14 cellular contexts compared by ENCODE assay signal in genomic region chr15:86735244-86736040, GRCh38.
DNase-seq lines count a peak whose midpoint lies in the region; ATAC-seq and TF ChIP-seq lines count a peak whose summit lies in the region.
"Had no signal": no experiment of that assay in that cellular context is flagged by ENCODE, and none has a peak within 500 bp of the region (broad histone marks: within the 10 kb centered on the region; RNA-seq: fewer than 3 reads in every experiment).

No MANE protein-coding gene starts in this region.

- no peak overlapping the region for H2BK15ac ChIP-seq in IMR-90 (ENCODE audit: low read depth, low read length)

- dilution Hi-C loops in IMR-90 (cut with HindIII; ENCODE audit: low sequenced_read_pairs, unreplicated experiment) = no loop called here

- no peak overlapping the region for H2AK5ac ChIP-seq in IMR-90 (ENCODE audit: low read depth, low read length)

- H2BK120ac ChIP-seq in IMR-90 (ENCODE audit: low read depth, low read length) = no peak overlapping the region

- H3K4ac ChIP-seq in IMR-90 (ENCODE audit: low read depth, low read length) = no peak overlapping the region

- no peak overlapping the region for H3K14ac ChIP-seq in IMR-90 (replicated peaks; ENCODE audit: low read depth, low read length)

- H3K27ac ChIP-seq in IMR-90 (ENCODE audit: insufficient read depth, low read length) = no peak overlapping the region
- H3K27ac ChIP-seq in left lung = no peak overlapping the region
- H3K27ac ChIP-seq in adrenal gland = no peak overlapping the region
- H3K27ac ChIP-seq: SJCRH30 had no signal

- TF ChIP-seq RAD21 in IMR-90 (IDR thresholded peaks at IDR 0.05; ENCODE audit: low read length) = no peak

- CTCF ChIA-PET in IMR-90 (lab: Yijun Ruan, JAX) = no interaction called here

- no peak for DNase-seq in IMR-90
- peak; percentile 90 for DNase-seq in NCI-H146 treated with DMSO at 0.1 percent for 48 hours (lab: John Stamatoyannopoulos, UW; ENCODE audit: unreplicated experiment)
- peak; percentile 16 for DNase-seq in SHP77 treated with DMSO at 0.1 percent for 48 hours (lab: John Stamatoyannopoulos, UW)
- no peak for DNase-seq in left lung
- no peak for DNase-seq in adrenal gland
- DNase-seq in NCI-H82 treated with DMSO at 0.1 percent for 48 hours (lab: John Stamatoyannopoulos, UW; ENCODE audit: unreplicated experiment) = no peak
- DNase-seq: CD8-positive, alpha-beta memory T cell; KG1; NCI-H2081 treated with DMSO at 0.1 percent for 48 hours; NCI-H345; SJCRH30; SW 1271 had no signal

- POLR2A ChIA-PET in IMR-90 (lab: Charles Lee; ENCODE audit: unreplicated experiment) = no interaction called here

- WGBS in IMR-90 (ENCODE audit: extremely low coverage in 2 of 2, insufficient read length in 1 of 2), 2 experiments = 88% methylated on average over 3 of the region's 5 CpGs; no CpG with 5 or more reads in 1 of the 2 experiments
- WGBS in adrenal gland, 4 donors = 78 to 91% (median 83%) methylated on average over 5 of the region's 5 CpGs

- ATAC-seq in IMR-90 (ENCODE audit: low read depth) (no peak), left lung (peak; percentile 34), GM21619 (IDR thresholded peaks at IDR 0.05; ENCODE audit: unreplicated experiment) (no peak), HG02970 (IDR thresholded peaks at IDR 0.05; ENCODE audit: low FRiP score, unreplicated experiment) (no peak)

- in situ Hi-C loops in IMR-90 (cut with MboI; ENCODE audit: low sequenced_read_pairs) = no loop called here

- intact Hi-C loops in IMR-90 (cut with micrococcal nuclease) (no loop called here), left lung (cut with DNase I) (no loop called here), adrenal gland (cut with DNase I) (no loop called here)

- H2BK5ac ChIP-seq in IMR-90 (ENCODE audit: low read depth, low read length, poor library complexity, severe bottlenecking) = no peak overlapping the region

- TF ChIP-seq CTCF in IMR-90 (conservative IDR thresholded peaks at IDR 0.05; ENCODE audit: low read depth, low read length) = no peak
- TF ChIP-seq CTCF in left lung (IDR thresholded peaks at IDR 0.05) = no peak
- no peak for TF ChIP-seq CTCF in adrenal gland (IDR thresholded peaks at IDR 0.05)

- H3K18ac ChIP-seq in IMR-90 (ENCODE audit: low read depth, low read length) = no peak overlapping the region

- H2AFZ ChIP-seq in IMR-90 (replicated peaks; ENCODE audit: low read length, poor library complexity) = no peak overlapping the region

- H3K4me1 ChIP-seq in IMR-90 (ENCODE audit: control insufficient read depth, insufficient read depth, low read length) (no peaks in the 10 kb centered on the region), left lung (no peaks in the 10 kb centered on the region), adrenal gland (replicated peaks in 1 of 2) (no peaks in the 10 kb centered on the region)
- H3K4me1 ChIP-seq: SJCRH30 had no signal

- H3K27me3 ChIP-seq in IMR-90 (ENCODE audit: control insufficient read depth, insufficient read depth, low read length) (no peaks in the 10 kb centered on the region), left lung (no peaks in the 10 kb centered on the region), adrenal gland (no peaks in the 10 kb centered on the region)
- H3K27me3 ChIP-seq: SJCRH30 had no signal

- no peak overlapping the region for H3K56ac ChIP-seq in IMR-90 (ENCODE audit: extremely low read depth, insufficient read depth, low read length)

- no peak overlapping the region for H2BK20ac ChIP-seq in IMR-90 (ENCODE audit: low read depth, low read length)

- H2AK9ac ChIP-seq in IMR-90 (replicated peaks; ENCODE audit: low read depth, low read length, poor library complexity) = no peak overlapping the region

- H4K5ac ChIP-seq in IMR-90 (ENCODE audit: low read depth, low read length) = no peak overlapping the region

- H3K79me1 ChIP-seq in IMR-90 (ENCODE audit: low read depth in 1 of 2, low read length in 2 of 2) = no peaks in the 10 kb centered on the region

- BruUV-seq in IMR-90 (replicated peaks; lab: Mats Ljungman, UMichigan) = no TSS peak

- peaks cover 2% of the 10 kb centered on the region for H3K9me3 ChIP-seq in IMR-90 (ENCODE audit: control insufficient read depth, insufficient read depth, low read length)
- no peaks in the 10 kb centered on the region for H3K9me3 ChIP-seq in left lung
- H3K9me3 ChIP-seq in adrenal gland (replicated peaks in 1 of 3) = no peaks in the 10 kb centered on the region
- H3K9me3 ChIP-seq: SJCRH30 had no signal

- H3K4me3 ChIP-seq in IMR-90 (ENCODE audit: insufficient read depth, low read depth, low read length) (no peak overlapping the region), left lung (no peak overlapping the region), adrenal gland (no peak overlapping the region)
- H3K4me3 ChIP-seq: SJCRH30 had no signal

- H4K8ac ChIP-seq in IMR-90 (ENCODE audit: low read depth in 2 of 2, low read length in 2 of 2) = no peak overlapping the region

- no peaks in the 10 kb centered on the region for H3K36me3 ChIP-seq in IMR-90 (ENCODE audit: control insufficient read depth, insufficient read depth, low read length)
- no peaks in the 10 kb centered on the region for H3K36me3 ChIP-seq in left lung
- no peaks in the 10 kb centered on the region for H3K36me3 ChIP-seq in adrenal gland (replicated peaks in 1 of 2)
- H3K36me3 ChIP-seq: SJCRH30 had no signal

- no peaks in the 10 kb centered on the region for H4K20me1 ChIP-seq in IMR-90 (ENCODE audit: insufficient read depth, low read length)

- no peak overlapping the region for H3K4me2 ChIP-seq in IMR-90 (ENCODE audit: low read depth, low read length)

- H3K23ac ChIP-seq in IMR-90 (ENCODE audit: low read depth, low read length) = no peak overlapping the region

- H3K9ac ChIP-seq in IMR-90 (ENCODE audit: low read depth, low read length) = no peak overlapping the region

- TF ChIP-seq POLR2A in IMR-90 (IDR thresholded peaks at IDR 0.05; ENCODE audit: low read depth, low read length) = no peak
- TF ChIP-seq POLR2A in adrenal gland (IDR thresholded peaks at IDR 0.05) = no peak

- no peaks in the 10 kb centered on the region for H3K9me1 ChIP-seq in IMR-90 (ENCODE audit: insufficient read depth, low read length)

- no peak overlapping the region for H4K91ac ChIP-seq in IMR-90 (ENCODE audit: insufficient read depth, low read depth, low read length)

TF ChIP-seq in IMR-90, 13 proteins besides CTCF, POLR2A, EP300 and RAD21:
- TF ChIP-seq MAFK (IDR thresholded peaks at IDR 0.05; ENCODE audit: low read depth, low read length) (peak; percentile 97), FOS (IDR thresholded peaks at IDR 0.05; ENCODE audit: low read depth, low read length) (no peak)
TF ChIP-seq in IMR-90: peak in this region for 1.

Comparison
In these comparisons a context has a peak if more than half of its experiments do, and no peak if none do; other contexts are left out.
1. DNase-seq: peak in NCI-H146 treated with DMSO at 0.1 percent for 48 hours (single experiment) and SHP77 treated with DMSO at 0.1 percent for 48 hours (single experiment); none in IMR-90 (single experiment), left lung (0 of 2), adrenal gland (0 of 7) and NCI-H82 treated with DMSO at 0.1 percent for 48 hours (single experiment).